ENCODE assay signal across 9 cellular contexts in the genomic region with DNA sequence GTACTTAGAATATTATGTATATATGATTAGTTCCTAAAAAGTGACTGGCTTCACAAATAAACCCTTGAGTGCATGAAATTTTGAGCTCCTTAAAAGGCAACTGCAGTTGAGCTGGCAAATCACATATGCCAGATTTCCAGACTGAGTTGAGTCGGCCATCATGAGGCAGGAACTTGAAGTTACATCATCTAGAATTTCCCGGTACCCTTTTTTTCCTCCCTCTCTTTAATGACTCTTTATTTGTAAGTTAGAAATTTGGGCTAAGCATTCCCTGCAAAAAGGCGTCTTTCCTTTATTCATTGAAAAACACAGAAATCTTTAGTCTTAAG.
DNase-seq lines count a peak whose midpoint lies in the region; ATAC-seq and TF ChIP-seq lines count a peak whose summit lies in the region.
"Had no signal": no experiment of that assay in that cellular context is flagged by ENCODE, and none has a peak within 500 bp of the region (broad histone marks: within the 10 kb centered on the region; RNA-seq: fewer than 3 reads in every experiment).

No MANE protein-coding gene starts in this region.

- H3K27ac ChIP-seq in psoas muscle = peak overlapping the region; percentile 68
- H3K27ac ChIP-seq: SJCRH30 had no signal

- 25 to 41% (median 26%) methylated on average over 3 of the region's 3 CpGs for WGBS in psoas muscle, 3 donors

- H3K4me3 ChIP-seq in fibroblast of villous mesenchyme (ENCODE audit: low read depth, low read length) = no peak overlapping the region
- no peak overlapping the region for H3K4me3 ChIP-seq in psoas muscle
- H3K4me3 ChIP-seq: SJCRH30 had no signal

- intact Hi-C loops in psoas muscle (cut with DNase I) = loop anchor here in 1 of 2 donors (5.0 kb wide), 1 partner anchor 45 kb away; no protein-coding TSS in a partner anchor

- no peaks in the 10 kb centered on the region for H3K36me3 ChIP-seq in psoas muscle (ENCODE audit: insufficient read depth in 1 of 2, low read depth in 1 of 2)

- TF ChIP-seq CTCF in fibroblast of villous mesenchyme (IDR thresholded peaks at IDR 0.05; ENCODE audit: insufficient read depth, low read depth, low read length) = no peak
- TF ChIP-seq CTCF in psoas muscle (IDR thresholded peaks at IDR 0.05) = no peak

- H3K4me1 ChIP-seq in psoas muscle = peaks cover 40% of the 10 kb centered on the region

- no peaks in the 10 kb centered on the region for H3K9me3 ChIP-seq in psoas muscle

- H3K27me3 ChIP-seq in psoas muscle (ENCODE audit: insufficient read depth in 3 of 3, low read length in 2 of 3) = no peaks in the 10 kb centered on the region
- H3K27me3 ChIP-seq: SJCRH30 had no signal

- peak; percentile 75 for DNase-seq in DMS 273 treated with DMSO at 0.1 percent for 48 hours (lab: John Stamatoyannopoulos, UW)
- peak; percentile 27 for DNase-seq in RKO (ENCODE audit: low spot score)
- DNase-seq in fibroblast of villous mesenchyme (ENCODE audit: low read depth) = peak; percentile 91
- no peak for DNase-seq in psoas muscle
- DNase-seq in mesenteric fat pad (ENCODE audit: low spot score) = no peak
- DNase-seq in A172 (ENCODE audit: low spot score) = no peak
- DNase-seq: SJCRH30 had no signal

- ATAC-seq in psoas muscle (peak; percentile 30 to 61 (median 47)), GM18861 (IDR thresholded peaks at IDR 0.05; ENCODE audit: unreplicated experiment) (no peak), HG03159 (IDR thresholded peaks at IDR 0.05; ENCODE audit: unreplicated experiment) (no peak)

Comparison
In these comparisons a context has a peak if more than half of its experiments do, and no peak if none do; other contexts are left out.
1. DNase-seq: peak in DMS 273 treated with DMSO at 0.1 percent for 48 hours (single experiment), RKO (single experiment) and fibroblast of villous mesenchyme (single experiment); none in psoas muscle (0 of 2), mesenteric fat pad (single experiment) and A172 (single experiment).
2. ATAC-seq: peak in psoas muscle (4 of 4); none in GM18861 (single experiment) and HG03159 (single experiment).